In the genomic region with DNA sequence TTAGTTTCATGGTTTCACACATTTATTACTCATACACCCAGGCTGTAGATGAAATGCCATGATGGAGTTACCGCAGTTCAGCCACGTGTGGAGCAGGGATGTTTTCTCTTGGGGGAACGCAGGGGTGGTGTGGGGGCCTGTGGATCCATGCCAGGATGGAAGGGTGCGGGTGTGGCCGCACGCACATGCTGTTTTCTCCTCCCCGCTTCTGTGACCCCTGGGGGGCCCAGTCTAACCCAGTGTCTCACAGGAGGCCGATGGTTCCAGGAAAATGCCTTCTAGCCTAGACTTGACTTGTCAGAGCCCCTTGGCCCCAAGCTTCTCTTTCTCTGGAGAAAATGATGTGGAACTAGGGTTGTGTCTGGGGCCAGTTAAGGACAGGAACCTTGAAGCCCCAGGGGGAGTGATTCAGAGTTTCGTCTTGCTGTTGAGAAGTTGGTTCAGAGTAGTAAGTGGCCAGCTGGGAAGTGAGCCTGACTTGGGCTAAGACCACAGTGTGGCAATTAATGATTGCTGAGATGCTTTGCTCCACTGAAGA, we compare ENCODE assay signal across 11 cellular contexts.
DNase-seq lines count a peak whose midpoint lies in the region; ATAC-seq and TF ChIP-seq lines count a peak whose summit lies in the region.
"Had no signal": no experiment of that assay in that cellular context is flagged by ENCODE, and none has a peak within 500 bp of the region (broad histone marks: within the 10 kb centered on the region; RNA-seq: fewer than 3 reads in every experiment).

No MANE protein-coding gene starts in this region.

- no peak for TF ChIP-seq CTCF in WERI-Rb-1 (IDR thresholded peaks at IDR 0.05; ENCODE audit: low read depth, low read length)

- DNase-seq in EL (peak; percentile 59), HPDE6-E6E7 (ENCODE audit: extremely low spot score) (no peak), WERI-Rb-1 (no peak), HT-29 (ENCODE audit: low spot score) (no peak), NCI-H82 (lab: John Stamatoyannopoulos, UW) (no peak)
- DNase-seq in activated CD4-positive, alpha-beta memory T cell treated with anti-CD3 and anti-CD28 coated beads for 36 hours: peak; percentile 28
- no peak for DNase-seq in naive thymus-derived CD4-positive, alpha-beta T cell
- DNase-seq: DMS79, gastrocnemius medialis had no signal

- H3K9me3 Mint-ChIP-seq in activated CD4-positive, alpha-beta memory T cell treated with anti-CD3 and anti-CD28 coated beads for 36 hours: peaks cover 8% of the 10 kb centered on the region
- H3K9me3 Mint-ChIP-seq in naive thymus-derived CD4-positive, alpha-beta T cell: peaks cover 0 to 10% (median 4%) of the 10 kb centered on the region in 11 donors
- H3K9me3 Mint-ChIP-seq: IgD-negative memory B cell had no signal

- no peak overlapping the region for H3K4me3 ChIP-seq in naive thymus-derived CD4-positive, alpha-beta T cell (ENCODE audit: low read length)
- no peak overlapping the region for H3K4me3 ChIP-seq in WERI-Rb-1 (ENCODE audit: low read depth, low read length)
- H3K4me3 ChIP-seq: gastrocnemius medialis had no signal

- peak overlapping the region; percentile 85 for H3K27ac Mint-ChIP-seq in activated CD4-positive, alpha-beta memory T cell treated with anti-CD3 and anti-CD28 coated beads for 36 hours
- peak overlapping the region in 5 of 9 donors; percentile 39 to 94 (median 67) for H3K27ac Mint-ChIP-seq in naive thymus-derived CD4-positive, alpha-beta T cell

- no peak overlapping the region for H3K27ac ChIP-seq in naive thymus-derived CD4-positive, alpha-beta T cell (ENCODE audit: low read depth, low read length)
- H3K27ac ChIP-seq in WERI-Rb-1: no peak overlapping the region

- ATAC-seq in HG02943 (IDR thresholded peaks at IDR 0.05; ENCODE audit: low read depth, unreplicated experiment): peak; percentile 45
- peak; percentile 28 for ATAC-seq in naive thymus-derived CD4-positive, alpha-beta T cell
- ATAC-seq: gastrocnemius medialis had no signal

- peaks cover 64% of the 10 kb centered on the region for H3K4me1 Mint-ChIP-seq in activated CD4-positive, alpha-beta memory T cell treated with anti-CD3 and anti-CD28 coated beads for 36 hours (ENCODE audit: low read depth)
- peaks cover 54 to 82% (median 70%) of the 10 kb centered on the region in 7 donors for H3K4me1 Mint-ChIP-seq in naive thymus-derived CD4-positive, alpha-beta T cell

- H3K27me3 Mint-ChIP-seq in activated CD4-positive, alpha-beta memory T cell treated with anti-CD3 and anti-CD28 coated beads for 36 hours: no peaks in the 10 kb centered on the region
- no peaks in the 10 kb centered on the region for H3K27me3 Mint-ChIP-seq in naive thymus-derived CD4-positive, alpha-beta T cell
- H3K27me3 Mint-ChIP-seq: IgD-negative memory B cell had no signal

- H3K4me3 Mint-ChIP-seq in activated CD4-positive, alpha-beta memory T cell treated with anti-CD3 and anti-CD28 coated beads for 36 hours: no peak overlapping the region
- peak overlapping the region in 8 of 10 donors; percentile 17 to 75 (median 35) for H3K4me3 Mint-ChIP-seq in naive thymus-derived CD4-positive, alpha-beta T cell
- H3K4me3 Mint-ChIP-seq: IgD-negative memory B cell had no signal

- CTCF ChIA-PET in activated CD4-positive, alpha-beta memory T cell treated with anti-CD3 and anti-CD28 coated beads for 36 hours (lab: Charles Lee): interaction anchor here (1.0 to 2.9 kb wide), 4 partner anchors 10 to 241 kb away, joined by 3 to 7 read pairs (median 4); no protein-coding TSS in a partner anchor
- CTCF ChIA-PET in naive thymus-derived CD4-positive, alpha-beta T cell (lab: Charles Lee): no interaction called here

- POLR2A ChIA-PET in activated CD4-positive, alpha-beta memory T cell treated with anti-CD3 and anti-CD28 coated beads for 36 hours (lab: Charles Lee): interaction anchor here (0.7 to 2.3 kb wide), 6 partner anchors 66 to 246 kb away, joined by 3 to 15 read pairs (median 8); a partner anchor contains a TSS
- POLR2A ChIA-PET in naive thymus-derived CD4-positive, alpha-beta T cell (lab: Charles Lee): no interaction called here

- peaks cover 38% of the 10 kb centered on the region for H3K36me3 Mint-ChIP-seq in activated CD4-positive, alpha-beta memory T cell treated with anti-CD3 and anti-CD28 coated beads for 36 hours
- peaks cover 4 to 70% (median 46%) of the 10 kb centered on the region in 5 donors for H3K36me3 Mint-ChIP-seq in naive thymus-derived CD4-positive, alpha-beta T cell

- H3K4me1 ChIP-seq in naive thymus-derived CD4-positive, alpha-beta T cell (ENCODE audit: control insufficient read depth in 2 of 2, insufficient read depth in 2 of 2, low read length in 2 of 2): peaks cover 44% of the 10 kb centered on the region in 2 donors

- H3K27me3 ChIP-seq in naive thymus-derived CD4-positive, alpha-beta T cell (ENCODE audit: control insufficient read depth in 2 of 2, insufficient read depth in 2 of 2, low read length in 2 of 2): no peaks in the 10 kb centered on the region
- H3K27me3 ChIP-seq in WERI-Rb-1 (ENCODE audit: insufficient read depth, low read depth, severe bottlenecking): no peaks in the 10 kb centered on the region
- H3K27me3 ChIP-seq: gastrocnemius medialis had no signal

- peaks cover 0 to 20% (median 0%) of the 10 kb centered on the region in 3 experiments for H3K36me3 ChIP-seq in naive thymus-derived CD4-positive, alpha-beta T cell (ENCODE audit: control insufficient read depth in 2 of 3, insufficient read depth in 3 of 3, low read length in 3 of 3)
- H3K36me3 ChIP-seq in WERI-Rb-1: no peaks in the 10 kb centered on the region
- H3K36me3 ChIP-seq: gastrocnemius medialis had no signal

- H3K9me3 ChIP-seq in naive thymus-derived CD4-positive, alpha-beta T cell (ENCODE audit: control insufficient read depth in 2 of 3, low read length in 3 of 3): peaks cover 0 to 10% (median 0%) of the 10 kb centered on the region in 3 experiments
- H3K9me3 ChIP-seq in WERI-Rb-1 (ENCODE audit: severe bottlenecking): no peaks in the 10 kb centered on the region
- H3K9me3 ChIP-seq: gastrocnemius medialis had no signal

- intact Hi-C loops in activated CD4-positive, alpha-beta memory T cell treated with anti-CD3 and anti-CD28 coated beads for 36 hours (cut with micrococcal nuclease): no loop called here
- intact Hi-C loops in naive thymus-derived CD4-positive, alpha-beta T cell (cut with micrococcal nuclease): loop anchor here in 1 of 2 donors (5.0 kb wide), 1 partner anchor 83 kb away; no protein-coding TSS in a partner anchor

Comparison
In these comparisons a context has a peak if more than half of its experiments do, and no peak if none do; other contexts are left out.
1. DNase-seq: peak in EL (single experiment) and activated CD4-positive, alpha-beta memory T cell treated with anti-CD3 and anti-CD28 coated beads for 36 hours (single experiment); none in naive thymus-derived CD4-positive, alpha-beta T cell (0 of 9), HPDE6-E6E7 (single experiment), WERI-Rb-1 (single experiment), HT-29 (single experiment) and NCI-H82 (single experiment).